Comparison of ENCODE assay signal across 9 cellular contexts in genomic region chr4:152735302-152735917, GRCh38. TPM values are rescaled to one million over a fixed set of nuclear protein-coding genes. Genes with fewer than 3 reads are reported as not detected.
DNase-seq lines count a peak whose midpoint lies in the region; ATAC-seq, FAIRE-seq and TF ChIP-seq lines count a peak whose summit lies in the region.
"Had no signal": no experiment of that assay in that cellular context is flagged by ENCODE, and none has a peak within 500 bp of the region (broad histone marks: within the 10 kb centered on the region; RNA-seq: fewer than 3 reads in every experiment).

No MANE protein-coding gene starts in this region.

- H3K79me2 ChIP-seq in GM12878 (ENCODE audit: control insufficient read depth, insufficient read depth, low read length) (no peaks in the 10 kb centered on the region), HepG2 (ENCODE audit: insufficient read depth, low read length) (no peaks in the 10 kb centered on the region)

- peaks cover 6% of the 10 kb centered on the region for H3K27me3 Mint-ChIP-seq in activated CD8-positive, alpha-beta memory T cell treated with anti-CD3 and anti-CD28 coated beads, Interleukin-2, amount 10 ng/mL, durations not matched to agents 7 days and 5 days

- no peak for TF ChIP-seq EP300 in GM12878 (IDR thresholded peaks at IDR 0.05; ENCODE audit: borderline replicate concordance in 1 of 2, control insufficient read depth in 1 of 2, low read depth in 2 of 2, low read length in 2 of 2)
- TF ChIP-seq EP300 in HepG2 (IDR thresholded peaks at IDR 0.05; ENCODE audit: low read depth in 2 of 2, low read length in 2 of 2) = no peak
- TF ChIP-seq EP300 in HepG2 (CRISPR knock-in tag; IDR thresholded peaks at IDR 0.05; ENCODE audit: borderline replicate concordance) = no peak

- TF ChIP-seq RAD21 in GM12878 (IDR thresholded peaks at IDR 0.05; ENCODE audit: insufficient read depth, low read depth, low read length) (peak; percentile 85), HepG2 (CRISPR knock-in tag; IDR thresholded peaks at IDR 0.05) (peak; percentile 53; the same call in 1 of the 2 replicates)

- 0% methylated on average over 2 of the region's 2 CpGs for WGBS in GM12878 (ENCODE audit: insufficient coverage, insufficient replicate concordance, low lambda C conversion rate, missing lambda C conversion rate)
- 0% methylated on average over 2 of the region's 2 CpGs for whole genome bisulfite sequencing in HepG2 (ENCODE audit: low lambda C conversion rate)

- TF ChIP-seq CTCF in GM12878 (IDR thresholded peaks at IDR 0.05 in 2 of 3, conservative IDR thresholded peaks at IDR 0.05 in 1 of 3; ENCODE audit: control insufficient read depth in 2 of 3, extremely low read depth in 1 of 3, insufficient read depth in 1 of 3, low read depth in 3 of 3, low read length in 3 of 3) (peak; percentile 58 to 71 (median 60); a peak in 5 of 6 replicates), HepG2 (CRISPR knock-in tag; IDR thresholded peaks at IDR 0.05) (peak; percentile 57)

- no peak overlapping the region for H3K4me2 ChIP-seq in GM12878 (ENCODE audit: control insufficient read depth, insufficient read depth)
- H3K4me2 ChIP-seq in HepG2 (ENCODE audit: low read depth, low read length) = no peak overlapping the region

- TF ChIP-seq POLR2A in GM12878 (IDR thresholded peaks at IDR 0.05; ENCODE audit: low read depth, low read length) = no peak
- TF ChIP-seq POLR2A in HepG2 (IDR thresholded peaks at IDR 0.05; ENCODE audit: insufficient read depth in 1 of 2, low read depth in 2 of 2, low read length in 2 of 2) = no peak

- peak; percentile 60 for ATAC-seq in activated CD8-positive, alpha-beta memory T cell treated with anti-CD3 and anti-CD28 coated beads, Interleukin-2, amount 10 ng/mL, durations not matched to agents 7 days and 5 days
- ATAC-seq in GM12878 (peak; percentile 81), HepG2 (peak; percentile 42; the same call in 2 of the 3 replicates)

- in situ Hi-C loops in GM12878 (cut with MboI) = no loop called here
- in situ Hi-C loops in HepG2 (cut with HindIII; ENCODE audit: extremely low pct_ligation_motif_present, low pct_unique_long_range_greater_than_20kb) = no loop called here

- intact Hi-C loops in GM12878 (cut with micrococcal nuclease; ENCODE audit: unreplicated experiment) = loop anchor here (1.0 to 2.0 kb wide), 5 partner anchors 39 to 327 kb away; no protein-coding TSS in a partner anchor
- intact Hi-C loops in HepG2 (cut with micrococcal nuclease; ENCODE audit: unreplicated experiment) = loop anchor here (1.0 to 2.0 kb wide), 4 partner anchors 95 to 327 kb away; no protein-coding TSS in a partner anchor

- FAIRE-seq in GM12878 (lab: Jason Lieb, UNC) = peak; percentile 23
- no peak for FAIRE-seq in HepG2 (lab: Jason Lieb, UNC)

- DNase-seq in activated CD8-positive, alpha-beta memory T cell treated with anti-CD3 and anti-CD28 coated beads, Interleukin-2, amount 10 ng/mL, durations not matched to agents 7 days and 5 days = no peak
- no peak for DNase-seq in activated CD8-positive, alpha-beta memory T cell treated with anti-CD3 and anti-CD28 coated beads for 24 hours
- DNase-seq in NCI-H1105 (lab: John Stamatoyannopoulos, UW) (peak; percentile 4), GM12878 (ENCODE audit: low read depth, low spot score) (peak; percentile 32), HepG2 (ENCODE audit: low spot score) (no peak), islet precursor cell (no peak)
- no peak for DNase-seq in activated naive CD4-positive, alpha-beta T cell (lab: John Stamatoyannopoulos, UW)
- no peak for DNase-seq in stimulated activated CD4-positive, alpha-beta T cell treated with anti-CD3 and anti-CD28 coated beads, Interleukin-12 subunit alpha, Interleukin-12 subunit beta, amount 100 ng/mL, for 4 hours
- DNase-seq: activated naive CD8-positive, alpha-beta T cell treated with anti-CD3 and anti-CD28 coated beads, Interleukin-2, amount 10 ng/mL, durations not matched to agents 7 days and 5 days had no signal

- H3K9me3 ChIP-seq in GM12878 (replicated peaks; ENCODE audit: control insufficient read depth, insufficient read depth, low read length) (no peaks in the 10 kb centered on the region), HepG2 (ENCODE audit: low read length) (no peaks in the 10 kb centered on the region)

- H3K4me3 ChIP-seq in GM12878 = no peak overlapping the region
- H3K4me3 ChIP-seq in HepG2 (replicated peaks in 1 of 3; ENCODE audit: insufficient read depth in 1 of 3, low read depth in 2 of 3, low read length in 3 of 3) = no peak overlapping the region

- POLR2A ChIA-PET in GM12878 (lab: Charles Lee) (interaction anchor here (0.8 to 1.6 kb wide), 2 partner anchors 37 to 234 kb away, joined by 4 to 5 read pairs; no protein-coding TSS in a partner anchor), HepG2 (lab: Yijun Ruan, JAX) (no interaction called here)

- H4K20me1 ChIP-seq in GM12878 (ENCODE audit: control insufficient read depth, insufficient read depth) (no peaks in the 10 kb centered on the region), HepG2 (ENCODE audit: insufficient read depth, low read length) (no peaks in the 10 kb centered on the region)

- no peaks in the 10 kb centered on the region for H3K36me3 Mint-ChIP-seq in activated CD8-positive, alpha-beta memory T cell treated with anti-CD3 and anti-CD28 coated beads, Interleukin-2, amount 10 ng/mL, durations not matched to agents 7 days and 5 days
- H3K36me3 Mint-ChIP-seq: activated naive CD8-positive, alpha-beta T cell treated with anti-CD3 and anti-CD28 coated beads, Interleukin-2, amount 10 ng/mL, durations not matched to agents 7 days and 5 days had no signal

- H3K4me1 ChIP-seq in GM12878 (ENCODE audit: control insufficient read depth, insufficient read depth, low read length) = peaks cover 8% of the 10 kb centered on the region; the same call in 1 of the 2 replicates
- H3K4me1 ChIP-seq in HepG2 (ENCODE audit: insufficient read depth, low read length) = no peaks in the 10 kb centered on the region

- SMC1A ChIA-PET in GM12878 (lab: Charles Lee; ENCODE audit: uncharacterized antibody, unreplicated experiment) = interaction anchor here (0.6 to 11.8 kb wide), 33 partner anchors 26 to 933 kb away, joined by 3 to 152 read pairs (median 5); partner anchors contain the start of gene TMEM154

- H3K27me3 ChIP-seq in GM12878 (replicated peaks in 1 of 2; ENCODE audit: control insufficient read depth in 2 of 2, insufficient read depth in 2 of 2, low read length in 1 of 2) = no peaks in the 10 kb centered on the region
- peaks cover 0 to 9% of the 10 kb centered on the region in 2 experiments; a peak in 1 of 5 replicates for H3K27me3 ChIP-seq in HepG2 (ENCODE audit: control insufficient read depth in 1 of 2, insufficient read depth in 2 of 2, low read length in 2 of 2)

- H2AFZ ChIP-seq in GM12878 (ENCODE audit: control insufficient read depth, low read depth, low read length) (no peak overlapping the region), HepG2 (ENCODE audit: low read length) (no peak overlapping the region)

- CTCF ChIA-PET in activated CD8-positive, alpha-beta memory T cell treated with anti-CD3 and anti-CD28 coated beads, Interleukin-2, amount 10 ng/mL, durations not matched to agents 7 days and 5 days (lab: Charles Lee) = interaction anchor here (0.7 to 3.9 kb wide), 14 partner anchors 18 to 334 kb away, joined by 3 to 43 read pairs (median 4); no protein-coding TSS in a partner anchor
- CTCF ChIA-PET in GM12878 (lab: Yijun Ruan, JAX) (interaction anchor here (0.5 to 5.7 kb wide), 51 partner anchors 8 to 514 kb away, joined by 3 to 105 read pairs (median 5); partner anchors contain the start of genes ARFIP1, TIGD4 and TMEM154), HepG2 (lab: Yijun Ruan, JAX; ENCODE audit: low intra/inter-chr PET ratio, low total read pairs) (interaction anchor here (1.1 to 1.8 kb wide), 3 partner anchors 234 to 327 kb away, joined by 4 to 8 read pairs (median 5); no protein-coding TSS in a partner anchor)

- peaks cover 4% of the 10 kb centered on the region for H3K4me1 Mint-ChIP-seq in activated CD8-positive, alpha-beta memory T cell treated with anti-CD3 and anti-CD28 coated beads, Interleukin-2, amount 10 ng/mL, durations not matched to agents 7 days and 5 days

- no peak overlapping the region for H3K27ac Mint-ChIP-seq in activated CD8-positive, alpha-beta memory T cell treated with anti-CD3 and anti-CD28 coated beads, Interleukin-2, amount 10 ng/mL, durations not matched to agents 7 days and 5 days
- H3K27ac Mint-ChIP-seq: activated naive CD8-positive, alpha-beta T cell treated with anti-CD3 and anti-CD28 coated beads, Interleukin-2, amount 10 ng/mL, durations not matched to agents 7 days and 5 days had no signal

- no peak overlapping the region for H3K4me3 Mint-ChIP-seq in activated CD8-positive, alpha-beta memory T cell treated with anti-CD3 and anti-CD28 coated beads, Interleukin-2, amount 10 ng/mL, durations not matched to agents 7 days and 5 days
- H3K4me3 Mint-ChIP-seq: activated naive CD8-positive, alpha-beta T cell treated with anti-CD3 and anti-CD28 coated beads, Interleukin-2, amount 10 ng/mL, durations not matched to agents 7 days and 5 days had no signal

- BruUV-seq in GM12878 (replicated peaks; lab: Mats Ljungman, UMichigan) (no TSS peak), HepG2 (replicated peaks; lab: Mats Ljungman, UMichigan) (no TSS peak)

- H3K27ac ChIP-seq in GM12878 (ENCODE audit: control insufficient read depth, insufficient read depth) (no peak overlapping the region), HepG2 (ENCODE audit: extremely low read length, insufficient read depth, low read length) (no peak overlapping the region)

- RAD21 ChIA-PET in GM12878 (lab: Charles Lee; ENCODE audit: unreplicated experiment) = interaction anchor here (0.6 to 4.6 kb wide), 26 partner anchors 8 to 391 kb away, joined by 3 to 56 read pairs (median 4); partner anchors contain the start of genes ARFIP1, FBXW7, TIGD4 and TMEM154

- H3K9ac ChIP-seq in GM12878 (ENCODE audit: control insufficient read depth, insufficient read depth, low read length) (no peak overlapping the region), HepG2 (ENCODE audit: insufficient read depth, low read depth, low read length) (no peak overlapping the region)

- no peaks in the 10 kb centered on the region for H3K9me3 Mint-ChIP-seq in activated CD8-positive, alpha-beta memory T cell treated with anti-CD3 and anti-CD28 coated beads, Interleukin-2, amount 10 ng/mL, durations not matched to agents 7 days and 5 days (ENCODE audit: low read depth)
- H3K9me3 Mint-ChIP-seq: activated naive CD8-positive, alpha-beta T cell treated with anti-CD3 and anti-CD28 coated beads, Interleukin-2, amount 10 ng/mL, durations not matched to agents 7 days and 5 days had no signal

- H3K36me3 ChIP-seq in GM12878 (ENCODE audit: control insufficient read depth in 2 of 2, insufficient read depth in 2 of 2, low read length in 1 of 2) (no peaks in the 10 kb centered on the region), HepG2 (replicated peaks in 1 of 2; ENCODE audit: control insufficient read depth in 1 of 2, insufficient read depth in 2 of 2, low read length in 2 of 2) (no peaks in the 10 kb centered on the region)

RNA-seq across cellular contexts. Expression of gene TIGD4, which starts 44.1 kb away (rescaled TPM):
- under 1 TPM; 0.40 to 0.53 TPM for total RNA-seq in activated CD8-positive, alpha-beta memory T cell treated with anti-CD3 and anti-CD28 coated beads, Interleukin-2, amount 10 ng/mL, durations not matched to agents 7 days and 5 days
- 1.5 and 1.8 TPM in 2 replicates for total RNA-seq in GM12878 (2013; cell fraction: nucleolus; rRNA removed)
- 0.54 and 0.56 TPM in 2 replicates for total RNA-seq in GM12878 (2014; rRNA removed)
- 0.76 and 0.97 TPM in 2 replicates for total RNA-seq in GM12878 (2014; rRNA removed; fragmentation: Illumina TruSeq; extraction: Trizol)
- 0.45 and 0.46 TPM in 2 replicates for total RNA-seq in GM12878 (2021)
- not detected for polyA plus RNA-seq in GM12878 (2011; ENCODE audit: low read depth)
- polyA plus RNA-seq in GM12878 (2011; rRNA removed) = 0.20 and 0.39 TPM in 2 replicates
- polyA plus RNA-seq in GM12878 (2011; cell fraction: cytosol; rRNA removed) = 0.03 and 0.12 TPM in 2 replicates
- polyA plus RNA-seq in GM12878 (2011; cell fraction: nucleus; rRNA removed) = 0.07 and 0.22 TPM in 2 replicates
- 0.13 TPM in 1 of 2 replicates, not detected in the other for polyA plus RNA-seq in GM12878 (2012)
- polyA plus RNA-seq in GM12878 (2014; fragmentation: Illumina TruSeq; extraction: Trizol) = 0.41 and 0.63 TPM in 2 replicates
- under 1 TPM; 0.24 to 0.31 TPM for polyA plus RNA-seq in GM12878 (2014; fragmentation: Nextera tagmentation; extraction: Ambion mirVana)
- polyA plus RNA-seq in GM12878 (2014; rRNA removed) = 0.50 and 0.53 TPM in 2 replicates
- polyA plus RNA-seq in GM12878 (2016; fragmentation: Nextera tagmentation; extraction: Ambion mirVana) = 1 to 10 TPM in 1 of 2 experiments, under 1 TPM in 1; 0.46 to 1.6 TPM
- 0.07 TPM in 1 of 2 replicates, not detected in the other for polyA minus RNA-seq in GM12878 (2011; rRNA and poly(A)+ RNA removed)
- not detected in 2 replicates for polyA minus RNA-seq in GM12878 (2011; cell fraction: cytosol; rRNA and poly(A)+ RNA removed)
- polyA minus RNA-seq in GM12878 (2011; cell fraction: nucleus; rRNA and poly(A)+ RNA removed) = 0.48 and 0.67 TPM in 2 replicates
- total RNA-seq in HepG2 (2016; rRNA removed; fragmentation: Illumina TruSeq; extraction: Trizol) = 0.49 and 0.62 TPM in 2 replicates
- 0.18 TPM in 1 of 2 replicates, not detected in the other for total RNA-seq in HepG2 (2016; cell fraction: cytosol; rRNA removed; fragmentation: Illumina TruSeq; extraction: Trizol; ENCODE audit: low read depth)
- 0.56 and 0.67 TPM in 2 replicates for total RNA-seq in HepG2 (2016; cell fraction: insoluble cytoplasmic fraction; rRNA removed; fragmentation: Illumina TruSeq; extraction: Trizol)
- total RNA-seq in HepG2 (2016; cell fraction: membrane; rRNA removed; fragmentation: Illumina TruSeq; extraction: Trizol) = 0.21 and 0.37 TPM in 2 replicates
- 0.93 and 1.3 TPM in 2 replicates for total RNA-seq in HepG2 (2016; cell fraction: nucleus; rRNA removed; fragmentation: Illumina TruSeq; extraction: Trizol)
- polyA plus RNA-seq in HepG2 (2011; rRNA removed) = 0.15 and 0.29 TPM in 2 replicates
- 0.03 and 0.05 TPM in 2 replicates for polyA plus RNA-seq in HepG2 (2011; cell fraction: cytosol; rRNA removed)
- 0.13 and 0.23 TPM in 2 replicates for polyA plus RNA-seq in HepG2 (2011; cell fraction: nucleus; rRNA removed)
- 0.24 and 0.34 TPM in 2 replicates for polyA plus RNA-seq in HepG2 (2012)
- not detected in 2 replicates for polyA plus RNA-seq in HepG2 (2016; cell fraction: cytosol; fragmentation: Illumina TruSeq; extraction: Trizol; ENCODE audit: low read depth)
- polyA plus RNA-seq in HepG2 (2016; cell fraction: insoluble cytoplasmic fraction; fragmentation: Illumina TruSeq; extraction: Trizol; ENCODE audit: low read depth) = 0.26 and 0.30 TPM in 2 replicates
- polyA plus RNA-seq in HepG2 (2016; cell fraction: membrane; fragmentation: Illumina TruSeq; extraction: Trizol; ENCODE audit: low read depth) = 0.06 and 0.09 TPM in 2 replicates
- 1.1 and 1.3 TPM in 2 replicates for polyA plus RNA-seq in HepG2 (2016; cell fraction: nucleus; fragmentation: Illumina TruSeq; extraction: Trizol; ENCODE audit: insufficient read depth, low read depth)
- 0.08 and 0.14 TPM in 2 replicates for polyA minus RNA-seq in HepG2 (2011; rRNA and poly(A)+ RNA removed; ENCODE audit: low replicate concordance)
- polyA minus RNA-seq in HepG2 (2011; cell fraction: cytosol; rRNA and poly(A)+ RNA removed) = 0.35 TPM in 1 of 2 replicates, not detected in the other
- polyA minus RNA-seq in HepG2 (2011; cell fraction: nucleus; rRNA and poly(A)+ RNA removed) = 0.39 and 1.6 TPM in 2 replicates

RNA-seq across cellular contexts. Expression of gene ARFIP1, which starts 44.3 kb away (rescaled TPM):
- 10 to 100 TPM; 20.1 to 25.0 TPM for total RNA-seq in activated CD8-positive, alpha-beta memory T cell treated with anti-CD3 and anti-CD28 coated beads, Interleukin-2, amount 10 ng/mL, durations not matched to agents 7 days and 5 days
- total RNA-seq in GM12878 (2013; cell fraction: nucleolus; rRNA removed) = 39.3 and 40.2 TPM in 2 replicates
- total RNA-seq in GM12878 (2014; rRNA removed) (17.1 and 22.1 TPM in 2 replicates), GM12878 (2014; rRNA removed; fragmentation: Illumina TruSeq; extraction: Trizol) (17.9 and 19.8 TPM in 2 replicates), GM12878 (2021) (12.8 TPM in 2 replicates), HepG2 (2016; rRNA removed; fragmentation: Illumina TruSeq; extraction: Trizol) (27.7 and 44.8 TPM in 2 replicates)
- 4.6 TPM for polyA plus RNA-seq in GM12878 (2011; ENCODE audit: low read depth)
- polyA plus RNA-seq in GM12878 (2011; rRNA removed) (21.7 and 36.3 TPM in 2 replicates), GM12878 (2014; fragmentation: Illumina TruSeq; extraction: Trizol) (13.8 and 16.9 TPM in 2 replicates), GM12878 (2014; fragmentation: Nextera tagmentation; extraction: Ambion mirVana) (10 to 100 TPM in 1 of 2 experiments, 1 to 10 TPM in 1; 9.5 to 11.0 TPM), GM12878 (2014; rRNA removed) (10.5 and 11.5 TPM in 2 replicates), GM12878 (2016; fragmentation: Nextera tagmentation; extraction: Ambion mirVana) (10 to 100 TPM; 18.3 to 18.9 TPM), HepG2 (2011; rRNA removed) (7.5 and 9.9 TPM in 2 replicates)
- 6.7 TPM in 2 replicates for polyA plus RNA-seq in GM12878 (2011; cell fraction: cytosol; rRNA removed)
- polyA plus RNA-seq in GM12878 (2011; cell fraction: nucleus; rRNA removed) = 11.5 and 16.9 TPM in 2 replicates
- 8.0 and 11.0 TPM in 2 replicates for polyA plus RNA-seq in GM12878 (2012)
- 14.1 and 14.8 TPM in 2 replicates for polyA minus RNA-seq in GM12878 (2011; rRNA and poly(A)+ RNA removed)
- polyA minus RNA-seq in GM12878 (2011; cell fraction: cytosol; rRNA and poly(A)+ RNA removed) = 7.8 and 10.2 TPM in 2 replicates
- 18.7 and 32.4 TPM in 2 replicates for polyA minus RNA-seq in GM12878 (2011; cell fraction: nucleus; rRNA and poly(A)+ RNA removed)
- 6.2 and 7.8 TPM in 2 replicates for total RNA-seq in HepG2 (2016; cell fraction: cytosol; rRNA removed; fragmentation: Illumina TruSeq; extraction: Trizol; ENCODE audit: low read depth)
- 28.7 and 47.3 TPM in 2 replicates for total RNA-seq in HepG2 (2016; cell fraction: insoluble cytoplasmic fraction; rRNA removed; fragmentation: Illumina TruSeq; extraction: Trizol)
- total RNA-seq in HepG2 (2016; cell fraction: membrane; rRNA removed; fragmentation: Illumina TruSeq; extraction: Trizol) = 9.7 and 10.8 TPM in 2 replicates
- total RNA-seq in HepG2 (2016; cell fraction: nucleus; rRNA removed; fragmentation: Illumina TruSeq; extraction: Trizol) = 19.5 and 20.9 TPM in 2 replicates
- 3.8 and 6.0 TPM in 2 replicates for polyA plus RNA-seq in HepG2 (2011; cell fraction: cytosol; rRNA removed)
- polyA plus RNA-seq in HepG2 (2011; cell fraction: nucleus; rRNA removed) = 3.8 and 4.7 TPM in 2 replicates
- 11.8 and 13.3 TPM in 2 replicates for polyA plus RNA-seq in HepG2 (2012)
- 1.5 and 1.7 TPM in 2 replicates for polyA plus RNA-seq in HepG2 (2016; cell fraction: cytosol; fragmentation: Illumina TruSeq; extraction: Trizol; ENCODE audit: low read depth)
- 29.3 and 33.2 TPM in 2 replicates for polyA plus RNA-seq in HepG2 (2016; cell fraction: insoluble cytoplasmic fraction; fragmentation: Illumina TruSeq; extraction: Trizol; ENCODE audit: low read depth)
- polyA plus RNA-seq in HepG2 (2016; cell fraction: membrane; fragmentation: Illumina TruSeq; extraction: Trizol; ENCODE audit: low read depth) = 3.4 and 4.1 TPM in 2 replicates
- polyA plus RNA-seq in HepG2 (2016; cell fraction: nucleus; fragmentation: Illumina TruSeq; extraction: Trizol; ENCODE audit: insufficient read depth, low read depth) = 14.1 and 14.3 TPM in 2 replicates
- 3.8 and 4.2 TPM in 2 replicates for polyA minus RNA-seq in HepG2 (2011; rRNA and poly(A)+ RNA removed; ENCODE audit: low replicate concordance)
- 11.3 and 13.2 TPM in 2 replicates for polyA minus RNA-seq in HepG2 (2011; cell fraction: cytosol; rRNA and poly(A)+ RNA removed)
- 27.2 and 32.3 TPM in 2 replicates for polyA minus RNA-seq in HepG2 (2011; cell fraction: nucleus; rRNA and poly(A)+ RNA removed)

RNA-seq across cellular contexts. Expression of gene TMEM154, which starts 55.6 kb away (rescaled TPM):
- 10 to 100 TPM; 23.9 to 25.4 TPM for total RNA-seq in activated CD8-positive, alpha-beta memory T cell treated with anti-CD3 and anti-CD28 coated beads, Interleukin-2, amount 10 ng/mL, durations not matched to agents 7 days and 5 days
- total RNA-seq in GM12878 (2013; cell fraction: nucleolus; rRNA removed) = 30.9 and 31.7 TPM in 2 replicates
- total RNA-seq in GM12878 (2014; rRNA removed) (18.8 and 23.4 TPM in 2 replicates), GM12878 (2014; rRNA removed; fragmentation: Illumina TruSeq; extraction: Trizol) (22.7 and 23.7 TPM in 2 replicates), GM12878 (2021) (41.4 and 42.3 TPM in 2 replicates), HepG2 (2016; rRNA removed; fragmentation: Illumina TruSeq; extraction: Trizol) (not detected in 2 replicates)
- polyA plus RNA-seq in GM12878 (2011; ENCODE audit: low read depth) = 4.3 TPM
- polyA plus RNA-seq in GM12878 (2011; rRNA removed) (5.1 and 8.5 TPM in 2 replicates), GM12878 (2014; fragmentation: Illumina TruSeq; extraction: Trizol) (17.5 and 36.2 TPM in 2 replicates), GM12878 (2014; fragmentation: Nextera tagmentation; extraction: Ambion mirVana) (10 to 100 TPM in 1 of 2 experiments, 1 to 10 TPM in 1; 9.3 to 17.6 TPM), GM12878 (2014; rRNA removed) (14.5 and 16.2 TPM in 2 replicates), GM12878 (2016; fragmentation: Nextera tagmentation; extraction: Ambion mirVana) (10 to 100 TPM; 26.5 to 32.3 TPM), HepG2 (2011; rRNA removed) (0.03 TPM in 2 replicates)
- polyA plus RNA-seq in GM12878 (2011; cell fraction: cytosol; rRNA removed) = 2.9 and 3.0 TPM in 2 replicates
- polyA plus RNA-seq in GM12878 (2011; cell fraction: nucleus; rRNA removed) = 2.9 and 3.5 TPM in 2 replicates
- polyA plus RNA-seq in GM12878 (2012) = 8.9 and 12.0 TPM in 2 replicates
- 8.7 and 11.3 TPM in 2 replicates for polyA minus RNA-seq in GM12878 (2011; rRNA and poly(A)+ RNA removed)
- 2.1 and 2.4 TPM in 2 replicates for polyA minus RNA-seq in GM12878 (2011; cell fraction: cytosol; rRNA and poly(A)+ RNA removed)
- polyA minus RNA-seq in GM12878 (2011; cell fraction: nucleus; rRNA and poly(A)+ RNA removed) = 4.4 and 6.9 TPM in 2 replicates
- total RNA-seq in HepG2 (2016; cell fraction: cytosol; rRNA removed; fragmentation: Illumina TruSeq; extraction: Trizol; ENCODE audit: low read depth) = not detected in 2 replicates
- total RNA-seq in HepG2 (2016; cell fraction: insoluble cytoplasmic fraction; rRNA removed; fragmentation: Illumina TruSeq; extraction: Trizol) = not detected in 2 replicates
- not detected in 2 replicates for total RNA-seq in HepG2 (2016; cell fraction: membrane; rRNA removed; fragmentation: Illumina TruSeq; extraction: Trizol)
- not detected in 2 replicates for total RNA-seq in HepG2 (2016; cell fraction: nucleus; rRNA removed; fragmentation: Illumina TruSeq; extraction: Trizol)
- 0.03 TPM in 1 of 2 replicates, not detected in the other for polyA plus RNA-seq in HepG2 (2011; cell fraction: cytosol; rRNA removed)
- polyA plus RNA-seq in HepG2 (2011; cell fraction: nucleus; rRNA removed) = 0.05 TPM in 1 of 2 replicates, not detected in the other
- not detected in 2 replicates for polyA plus RNA-seq in HepG2 (2012)
- polyA plus RNA-seq in HepG2 (2016; cell fraction: cytosol; fragmentation: Illumina TruSeq; extraction: Trizol; ENCODE audit: low read depth) = not detected in 2 replicates
- polyA plus RNA-seq in HepG2 (2016; cell fraction: insoluble cytoplasmic fraction; fragmentation: Illumina TruSeq; extraction: Trizol; ENCODE audit: low read depth) = not detected in 2 replicates
- polyA plus RNA-seq in HepG2 (2016; cell fraction: membrane; fragmentation: Illumina TruSeq; extraction: Trizol; ENCODE audit: low read depth) = not detected in 2 replicates
- not detected in 2 replicates for polyA plus RNA-seq in HepG2 (2016; cell fraction: nucleus; fragmentation: Illumina TruSeq; extraction: Trizol; ENCODE audit: insufficient read depth, low read depth)
- 0.05 TPM in 1 of 2 replicates, not detected in the other for polyA minus RNA-seq in HepG2 (2011; rRNA and poly(A)+ RNA removed; ENCODE audit: low replicate concordance)
- not detected in 2 replicates for polyA minus RNA-seq in HepG2 (2011; cell fraction: cytosol; rRNA and poly(A)+ RNA removed)
- polyA minus RNA-seq in HepG2 (2011; cell fraction: nucleus; rRNA and poly(A)+ RNA removed) = not detected in 2 replicates

Comparison
In these comparisons a context has a peak if more than half of its experiments do, and no peak if none do; other contexts are left out.
1. DNase-seq: peak in NCI-H1105 (single experiment) and GM12878 (single experiment); none in activated CD8-positive, alpha-beta memory T cell treated with anti-CD3 and anti-CD28 coated beads, Interleukin-2, amount 10 ng/mL, durations not matched to agents 7 days and 5 days (single experiment), activated CD8-positive, alpha-beta memory T cell treated with anti-CD3 and anti-CD28 coated beads for 24 hours (single experiment), HepG2 (single experiment), islet precursor cell (single experiment), activated naive CD4-positive, alpha-beta T cell (0 of 4) and stimulated activated CD4-positive, alpha-beta T cell treated with anti-CD3 and anti-CD28 coated beads, Interleukin-12 subunit alpha, Interleukin-12 subunit beta, amount 100 ng/mL, for 4 hours (single experiment).
2. RNA of gene TMEM154, which starts 55.6 kb away (total RNA-seq): 23.9 to 25.4 TPM in activated CD8-positive, alpha-beta memory T cell treated with anti-CD3 and anti-CD28 coated beads, Interleukin-2, amount 10 ng/mL, durations not matched to agents 7 days and 5 days and 18.8 to 42.3 TPM in GM12878; not detected in HepG2; every median in the first group is over 10 times any median in the second.
3. Peak in every context shown above with its lines, with median percentiles within 50 percentile points of each other: ATAC-seq.